Comparison of ENCODE assay signal across 8 cellular contexts in the genomic region with DNA sequence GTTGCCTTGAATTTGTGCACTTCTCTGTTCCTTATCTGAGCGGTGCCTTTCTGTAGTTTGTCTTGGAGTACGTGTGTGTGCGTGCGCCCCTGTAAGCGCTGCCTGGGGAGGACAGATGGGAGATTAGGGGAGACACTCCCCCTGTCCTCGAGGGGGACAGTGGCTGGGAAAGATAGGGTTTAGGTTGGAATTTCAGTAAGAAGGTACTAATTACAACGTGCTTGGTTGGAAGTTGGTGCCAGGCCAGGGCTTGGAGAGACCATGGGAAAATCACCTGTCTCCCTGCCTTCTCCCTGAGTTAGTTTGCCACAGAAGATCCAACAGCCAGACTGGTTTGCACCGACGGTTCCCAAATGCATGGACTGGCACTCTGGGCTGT.
DNase-seq lines count a peak whose midpoint lies in the region; ATAC-seq and TF ChIP-seq lines count a peak whose summit lies in the region.

No MANE protein-coding gene starts in this region.

- no peak for ATAC-seq in CD4-positive, CD25-positive, alpha-beta regulatory T cell (ENCODE audit: low read depth in 2 of 2)
- peak; percentile 27 to 38 (median 34) for ATAC-seq in right lobe of liver

- H3K36me3 ChIP-seq in CD4-positive, CD25-positive, alpha-beta regulatory T cell (ENCODE audit: control insufficient read depth, insufficient read depth, low read length), result peaks cover 46% of the 10 kb centered on the region
- H3K36me3 ChIP-seq in KMS-11 (ENCODE audit: insufficient read depth), result peaks cover 3% of the 10 kb centered on the region; the same call in 1 of the 2 replicates
- peaks cover 0 to 28% (median 12%) of the 10 kb centered on the region in 4 donors for H3K36me3 ChIP-seq in right lobe of liver
- H3K36me3 ChIP-seq in thyroid gland, result peaks cover 0 to 3% of the 10 kb centered on the region in 2 donors

- TF ChIP-seq CTCF in GM20000 (IDR thresholded peaks at IDR 0.05; ENCODE audit: extremely low read depth, missing control alignments), result no peak
- TF ChIP-seq CTCF in KMS-11 (conservative IDR thresholded peaks at IDR 0.05; ENCODE audit: low read depth, low read length), result no peak
- TF ChIP-seq CTCF in cardiac fibroblast (IDR thresholded peaks at IDR 0.05; ENCODE audit: low read depth, low read length), result no peak
- TF ChIP-seq CTCF in right lobe of liver (IDR thresholded peaks at IDR 0.05), result no peak
- no peak for TF ChIP-seq CTCF in thyroid gland (IDR thresholded peaks at IDR 0.05)

- TF ChIP-seq POLR2A in right lobe of liver (IDR thresholded peaks at IDR 0.05), result no peak
- no peak for TF ChIP-seq POLR2A in thyroid gland (IDR thresholded peaks at IDR 0.05)

- peaks cover 68% of the 10 kb centered on the region for H3K4me1 ChIP-seq in CD4-positive, CD25-positive, alpha-beta regulatory T cell (ENCODE audit: control insufficient read depth, insufficient read depth, low read length, poor library complexity, severe bottlenecking)
- H3K4me1 ChIP-seq in KMS-11 (ENCODE audit: low read depth, poor library complexity, severe bottlenecking), result peaks cover 63% of the 10 kb centered on the region
- H3K4me1 ChIP-seq in right lobe of liver, result peaks cover 2 to 67% (median 21%) of the 10 kb centered on the region in 4 donors
- peaks cover 27 to 29% of the 10 kb centered on the region in 2 donors for H3K4me1 ChIP-seq in thyroid gland

- H3K27me3 Mint-ChIP-seq in CD4-positive, CD25-positive, alpha-beta regulatory T cell, result no peaks in the 10 kb centered on the region

- peak overlapping the region; percentile 66 to 93 (median 78) for H3K27ac Mint-ChIP-seq in CD4-positive, CD25-positive, alpha-beta regulatory T cell

- DNase-seq in CD4-positive, CD25-positive, alpha-beta regulatory T cell, result no peak
- DNase-seq in GM20000 (ENCODE audit: low spot score) (peak; percentile 21), cardiac fibroblast (ENCODE audit: low read depth in 2 of 2) (no peak), right lobe of liver (peak; percentile 20 to 59 (median 55)), thyroid gland (peak; percentile 61 to 65), GM03348 (ENCODE audit: low spot score) (no peak)
- DNase-seq in stimulated activated CD4-positive, alpha-beta T cell treated with anti-CD3 and anti-CD28 coated beads, Interleukin-4, amount 100 ng/mL, for 24 hours, result no peak

- peak overlapping the region; percentile 85 to 98 (median 92) for H3K4me3 Mint-ChIP-seq in CD4-positive, CD25-positive, alpha-beta regulatory T cell

- peaks cover 62 to 83% (median 77%) of the 10 kb centered on the region in 4 donors for H3K4me1 Mint-ChIP-seq in CD4-positive, CD25-positive, alpha-beta regulatory T cell

- 0 out of 2 replicates have a peak, but pooled peaks cover 5% of the 10 kb centered on the region for H3K79me2 ChIP-seq in KMS-11 (ENCODE audit: insufficient read depth, low read depth)

- 15% methylated on average over 9 of the region's 9 CpGs for WGBS in right lobe of liver (ENCODE audit: insufficient coverage, low coverage, low lambda C conversion rate, missing lambda C conversion rate)
- WGBS in thyroid gland, 2 donors, result 3 to 9% methylated on average over 9 of the region's 9 CpGs

- H3K36me3 Mint-ChIP-seq in CD4-positive, CD25-positive, alpha-beta regulatory T cell, result peaks cover 22% of the 10 kb centered on the region

- peak overlapping the region; percentile 55 for H2AFZ ChIP-seq in KMS-11 (ENCODE audit: low read depth)

- H3K9me3 ChIP-seq in CD4-positive, CD25-positive, alpha-beta regulatory T cell (ENCODE audit: control insufficient read depth in 2 of 2, low read length in 2 of 2), result no peaks in the 10 kb centered on the region
- no peaks in the 10 kb centered on the region for H3K9me3 ChIP-seq in right lobe of liver
- H3K9me3 ChIP-seq in thyroid gland, result no peaks in the 10 kb centered on the region

- no peaks in the 10 kb centered on the region for H4K20me1 ChIP-seq in KMS-11 (ENCODE audit: insufficient read depth)

- peak overlapping the region; percentile 71 for H3K9ac ChIP-seq in KMS-11

- peak overlapping the region; percentile 97 for H3K4me3 ChIP-seq in CD4-positive, CD25-positive, alpha-beta regulatory T cell (ENCODE audit: low read depth, low read length)
- H3K4me3 ChIP-seq in KMS-11 (IDR thresholded peaks at IDR 0.05; ENCODE audit: insufficient read depth, low read depth, low read length) (no peak overlapping the region), cardiac fibroblast (replicated peaks in 1 of 2; ENCODE audit: low read depth in 2 of 2, low read length in 2 of 2) (peak overlapping the region; percentile 32 to 52), right lobe of liver (peak overlapping the region; percentile 48 to 64 (median 61)), thyroid gland (replicated peaks in 1 of 3) (peak overlapping the region; percentile 8 to 40 (median 35))

- H3K4me2 ChIP-seq in KMS-11, result peak overlapping the region; percentile 93

- H3K9me3 Mint-ChIP-seq in CD4-positive, CD25-positive, alpha-beta regulatory T cell, result no peaks in the 10 kb centered on the region

- H3K27me3 ChIP-seq in CD4-positive, CD25-positive, alpha-beta regulatory T cell (ENCODE audit: control insufficient read depth, insufficient read depth, low read length), result no peaks in the 10 kb centered on the region
- no peaks in the 10 kb centered on the region for H3K27me3 ChIP-seq in KMS-11 (ENCODE audit: insufficient read depth, low read depth)
- no peaks in the 10 kb centered on the region for H3K27me3 ChIP-seq in right lobe of liver
- H3K27me3 ChIP-seq in thyroid gland, result no peaks in the 10 kb centered on the region

- H3K27ac ChIP-seq in CD4-positive, CD25-positive, alpha-beta regulatory T cell (ENCODE audit: insufficient read depth, low read length, poor library complexity, severe bottlenecking), result peak overlapping the region; percentile 74
- H3K27ac ChIP-seq in KMS-11, result peak overlapping the region; percentile 82
- H3K27ac ChIP-seq in right lobe of liver, result peak overlapping the region; percentile 80 to 94 (median 89)
- H3K27ac ChIP-seq in thyroid gland, result peak overlapping the region; percentile 77 to 95 (median 94)

- intact Hi-C loops in right lobe of liver (cut with DNase I) (loop anchor here (10.0 kb wide), 2 partner anchors 166 to 456 kb away; no protein-coding TSS in a partner anchor), thyroid gland (cut with DNase I) (loop anchor here (5.0 kb wide), 2 partner anchors 174 to 674 kb away; no protein-coding TSS in a partner anchor)

Comparison
In these comparisons a context has a peak if more than half of its experiments do, and no peak if none do; other contexts are left out.
1. ATAC-seq: peak in right lobe of liver (4 of 4); none in CD4-positive, CD25-positive, alpha-beta regulatory T cell (0 of 2).
2. DNase-seq: peak in GM20000 (single experiment), right lobe of liver (3 of 3) and thyroid gland (2 of 2); none in CD4-positive, CD25-positive, alpha-beta regulatory T cell (0 of 3), cardiac fibroblast (0 of 2), GM03348 (single experiment) and stimulated activated CD4-positive, alpha-beta T cell treated with anti-CD3 and anti-CD28 coated beads, Interleukin-4, amount 100 ng/mL, for 24 hours (single experiment).
3. Peak in every context shown above with its lines, with median percentiles within 50 percentile points of each other: H3K27ac ChIP-seq.